Comparison of ENCODE assay signal across 8 cellular contexts in the genomic region with DNA sequence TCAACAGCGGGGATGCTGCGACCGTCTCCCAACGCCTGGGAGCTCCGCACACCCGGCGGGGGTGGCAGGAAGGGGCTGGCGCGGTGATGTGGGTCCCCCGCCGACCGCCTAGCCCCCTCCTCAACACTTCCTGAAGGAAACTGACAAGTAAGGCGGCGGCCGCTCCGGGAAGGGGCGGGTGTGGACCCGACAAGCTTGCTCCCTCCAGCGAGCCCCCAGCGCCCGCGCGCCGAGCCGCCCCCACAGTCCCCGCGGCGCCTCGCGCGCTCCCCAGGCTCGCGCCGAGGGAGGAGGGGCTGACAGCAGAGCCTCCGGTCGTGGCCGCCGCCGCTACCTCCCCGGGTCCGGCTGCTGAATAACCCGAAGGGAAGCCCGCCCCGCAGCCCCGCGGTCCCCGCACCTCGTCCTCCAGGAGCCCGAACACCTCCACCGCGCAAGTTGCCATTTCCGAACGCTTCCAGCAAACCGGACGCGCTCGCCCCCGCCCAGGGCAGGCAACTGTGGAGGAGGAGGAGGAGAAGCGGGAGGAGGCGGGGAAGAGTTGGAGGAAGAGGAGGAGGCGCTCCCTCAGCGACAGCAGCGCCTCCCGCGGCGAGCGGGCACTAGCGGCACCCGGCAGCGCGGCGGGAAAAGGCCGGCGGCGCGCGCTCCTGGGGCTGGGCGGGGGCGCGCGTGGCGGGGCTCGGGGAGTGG. TPM values are rescaled to one million over a fixed set of nuclear protein-coding genes. Genes with fewer than 3 reads are reported as not detected.
A peak's percentile ranks its signal among the peaks of the same experiment; 100 is the strongest.
DNase-seq lines count a peak whose midpoint lies in the region; TF ChIP-seq lines count a peak whose summit lies in the region.

Gene NEDD4 (minus strand): TSS at position 502 of the 693 bp plus-strand sequence. CDS start 57 bp downstream, at position 445.

- H3K9me3 Mint-ChIP-seq in HFFc6, result no peaks in the 10 kb centered on the region

- peak within 1 kb of the TSS; percentile 72 for H3K4me3 ChIP-seq in GM06990 (replicated peaks; ENCODE audit: low read depth, low read length)
- H3K4me3 ChIP-seq in adipocyte (ENCODE audit: low read length), result peak within 1 kb of the TSS; percentile 88
- peak within 1 kb of the TSS; percentile 76 to 97 (median 91) for H3K4me3 ChIP-seq in transverse colon

- peaks cover 2% of the 10 kb centered on the region; the same call in 1 of the 2 replicates for H3K27me3 Mint-ChIP-seq in HFFc6 (ENCODE audit: insufficient read depth)

- H3K9me3 ChIP-seq in adipocyte (ENCODE audit: control insufficient read depth, low read length) (no peaks in the 10 kb centered on the region), transverse colon (no peaks in the 10 kb centered on the region)

- in situ Hi-C loops in transverse colon (cut with MboI; ENCODE audit: low pct_ligation_motif_present in 1 of 4, low pct_unique_long_range_greater_than_20kb in 1 of 4, low sequenced_read_pairs in 3 of 4), result no loop called here

- H3K36me3 ChIP-seq in GM06990 (ENCODE audit: control insufficient read depth, insufficient read depth, low read length), result no peaks in the 10 kb centered on the region
- H3K36me3 ChIP-seq in adipocyte (ENCODE audit: control insufficient read depth, insufficient read depth, low read length, severe bottlenecking), result no peaks in the 10 kb centered on the region
- no peaks in the 10 kb centered on the region for H3K36me3 ChIP-seq in transverse colon

- peaks cover 34% of the 10 kb centered on the region for H3K4me1 Mint-ChIP-seq in HFFc6 (ENCODE audit: low read depth)

- intact Hi-C loops in cardiac septum (cut with DNase I), result loop anchor here (5.0 kb wide), 3 partner anchors 59 to 254 kb away; no protein-coding TSS in a partner anchor
- intact Hi-C loops in transverse colon (cut with DNase I; ENCODE audit: low total_unique reads), result no loop called here

- 0 to 1% methylated on average over 16 to 41 of the region's 83 CpGs for WGBS in transverse colon (ENCODE audit: low coverage in 1 of 2), 2 donors

- peak within 1 kb of the TSS; percentile 91 to 95 (median 94) for H3K27ac ChIP-seq in transverse colon

- H3K4me1 ChIP-seq in adipocyte (ENCODE audit: control insufficient read depth, insufficient read depth, low read length), result peaks cover 16% of the 10 kb centered on the region
- peaks cover 7 to 25% (median 10%) of the 10 kb centered on the region in 4 donors for H3K4me1 ChIP-seq in transverse colon

- peak; percentile 33 for TF ChIP-seq POLR2A in transverse colon (IDR thresholded peaks at IDR 0.05)

- DNase-seq in GM06990 (ENCODE audit: extremely low read depth, insufficient read length) (peak; percentile 84), HFFc6 (peak; percentile 82), NAMALWA (ENCODE audit: low spot score) (peak; percentile 63), SW480 (ENCODE audit: low spot score) (peak; percentile 83), adipocyte (ENCODE audit: low read depth) (peak; percentile 97), cardiac septum (ENCODE audit: low spot score) (peak; percentile 94), pons (ENCODE audit: low spot score) (peak; percentile 86), transverse colon (peak; percentile 82)

- no peaks in the 10 kb centered on the region; the same call in 1 of the 2 replicates for H3K27me3 ChIP-seq in GM06990 (replicated peaks; ENCODE audit: control insufficient read depth, insufficient read depth, low read length)
- H3K27me3 ChIP-seq in adipocyte (replicated peaks; ENCODE audit: control insufficient read depth, insufficient read depth, low read length), result no peaks in the 10 kb centered on the region
- no peaks in the 10 kb centered on the region for H3K27me3 ChIP-seq in transverse colon

- TF ChIP-seq CTCF in GM06990 (IDR thresholded peaks at IDR 0.05; ENCODE audit: insufficient read depth, low read length, poor library complexity, severe bottlenecking), result peak; percentile 61
- peak; percentile 66 for TF ChIP-seq CTCF in HFFc6 (IDR thresholded peaks at IDR 0.05)
- peak; percentile 18 to 49 (median 40) for TF ChIP-seq CTCF in transverse colon (IDR thresholded peaks at IDR 0.05)

- H3K27ac Mint-ChIP-seq in HFFc6, result peak within 1 kb of the TSS; percentile 89

- H3K4me3 Mint-ChIP-seq in HFFc6, result peak within 1 kb of the TSS; percentile 97

- H3K9ac ChIP-seq in adipocyte (ENCODE audit: low read length), result peak within 1 kb of the TSS; percentile 88

- TF ChIP-seq EP300 in transverse colon (IDR thresholded peaks at IDR 0.05; ENCODE audit: low read depth), result no peak

- H3K36me3 Mint-ChIP-seq in HFFc6 (ENCODE audit: low read depth), result peaks cover 12% of the 10 kb centered on the region

RNA-seq across cellular contexts. Expression of gene NEDD4, which starts in this region (rescaled TPM):
- 10 to 100 TPM; 27.0 to 37.7 (median 34.0) TPM for total RNA-seq in HFFc6 (2021; fragmentation: NEBNext Ultra II Directional; extraction: Animal tissue kit (Norgen Biotek cat#: 25700))
- total RNA-seq in cardiac septum (10.5 TPM), transverse colon (10 to 100 TPM in 3 of 4 donors, 1 to 10 TPM in 1; 3.6 to 15.0 (median 14.4) TPM)

Comparison
In these comparisons a context has a peak if more than half of its experiments do, and no peak if none do; other contexts are left out.
1. Peak in every context shown above with its lines: DNase-seq, H3K4me3 ChIP-seq and H3K27ac ChIP-seq.